8 cellular contexts compared by ENCODE assay signal in the genomic region with DNA sequence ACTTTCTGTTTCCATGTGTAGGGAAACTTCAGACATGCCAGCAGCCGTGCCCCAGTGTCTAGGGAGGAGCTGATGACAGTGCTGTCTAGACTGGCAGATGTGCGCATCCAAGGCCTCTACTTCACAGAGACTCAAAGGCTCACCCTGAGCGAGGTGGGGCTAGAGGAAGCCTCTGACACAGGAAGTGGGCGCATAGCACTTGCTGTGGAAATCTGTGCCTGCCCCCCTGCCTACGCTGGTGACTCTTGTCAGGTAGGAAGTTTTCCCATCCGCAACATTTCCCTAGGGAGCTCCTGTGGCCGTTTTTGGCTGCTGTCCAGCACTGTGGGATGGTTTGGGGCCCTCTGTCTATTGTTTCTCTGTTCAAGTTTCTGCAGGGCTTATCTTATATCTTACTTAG.
DNase-seq lines count a peak whose midpoint lies in the region; TF ChIP-seq lines count a peak whose summit lies in the region.

No MANE protein-coding gene starts in this region.

- H3K36me3 ChIP-seq in effector memory CD4-positive, alpha-beta T cell (ENCODE audit: control insufficient read depth, insufficient read depth, low read length), result no peaks in the 10 kb centered on the region
- peaks cover 0 to 18% (median 0%) of the 10 kb centered on the region in 3 donors for H3K36me3 ChIP-seq in tibial nerve

- no peak for TF ChIP-seq RAD21 in Ishikawa (IDR thresholded peaks at IDR 0.05; ENCODE audit: low read depth)

- no peak overlapping the region for H3K4me3 ChIP-seq in effector memory CD4-positive, alpha-beta T cell (ENCODE audit: insufficient read depth, low read depth, low read length, poor library complexity, severe bottlenecking)
- no peak overlapping the region for H3K4me3 ChIP-seq in tibial nerve

- H3K27me3 ChIP-seq in effector memory CD4-positive, alpha-beta T cell (replicated peaks; ENCODE audit: control insufficient read depth, insufficient read depth, low read length, poor library complexity, severe bottlenecking), result no peaks in the 10 kb centered on the region
- no peaks in the 10 kb centered on the region for H3K27me3 ChIP-seq in tibial nerve

- TF ChIP-seq EP300 in Ishikawa (IDR thresholded peaks at IDR 0.05; ENCODE audit: borderline replicate concordance), result 0 out of 2 replicates have a peak, but pooled peaks have one; percentile 38
- no peak for TF ChIP-seq EP300 in tibial nerve (IDR thresholded peaks at IDR 0.05)

- no peak for TF ChIP-seq POLR2A in tibial nerve (IDR thresholded peaks at IDR 0.05)

- no peaks in the 10 kb centered on the region for H3K9me3 ChIP-seq in effector memory CD4-positive, alpha-beta T cell (ENCODE audit: control insufficient read depth, low read length)
- H3K9me3 ChIP-seq in tibial nerve, result no peaks in the 10 kb centered on the region

- WGBS in tibial nerve, 2 donors, result 64 to 67% methylated on average over 7 of the region's 7 CpGs

- DNase-seq in NCI-H524 (lab: John Stamatoyannopoulos, UW), result peak; percentile 20 to 56
- no peak for DNase-seq in NCI-H524 treated with DMSO at 0.1 percent for 48 hours (lab: John Stamatoyannopoulos, UW)
- DNase-seq in activated CD4-positive, alpha-beta T cell treated with anti-CD3 and anti-CD28 coated beads for 1 hour, result peak; percentile 62
- peak; percentile 58 to 78 (median 73) for DNase-seq in effector memory CD4-positive, alpha-beta T cell
- peak; percentile 45 to 49 for DNase-seq in stimulated activated CD8-positive, alpha-beta memory T cell treated with anti-CD3 and anti-CD28 coated beads, Interleukin-15, amount 100 ng/mL, for 4 hours (ENCODE audit: low read depth in 2 of 2)
- DNase-seq in GF-D8 (lab: John Stamatoyannopoulos, UW), result no peak
- no peak for DNase-seq in tibial nerve (ENCODE audit: low spot score in 2 of 2)

- H3K27ac ChIP-seq in effector memory CD4-positive, alpha-beta T cell (ENCODE audit: insufficient read depth, low read length, poor library complexity, severe bottlenecking), result peak overlapping the region; percentile 49
- H3K27ac ChIP-seq in tibial nerve, result no peak overlapping the region

- TF ChIP-seq CTCF in tibial nerve (IDR thresholded peaks at IDR 0.05), result no peak

- H3K4me1 ChIP-seq in effector memory CD4-positive, alpha-beta T cell (ENCODE audit: control insufficient read depth, insufficient read depth, low read length, poor library complexity, severe bottlenecking), result peaks cover 31% of the 10 kb centered on the region
- peaks cover 0 to 5% (median 2%) of the 10 kb centered on the region in 4 donors for H3K4me1 ChIP-seq in tibial nerve

TF ChIP-seq in Ishikawa, 13 proteins besides CTCF, POLR2A, EP300 and RAD21:
- TF ChIP-seq TAF1 (IDR thresholded peaks at IDR 0.05; ENCODE audit: low read depth) (no peak; the same call in 1 of the 2 replicates), TCF12 (IDR thresholded peaks at IDR 0.05; ENCODE audit: low read depth) (peak; percentile 39; the same call in 1 of the 2 replicates), ZBTB7A (IDR thresholded peaks at IDR 0.05; ENCODE audit: low read depth) (no peak), EGR1 (IDR thresholded peaks at IDR 0.05) (no peak), CEBPB (IDR thresholded peaks at IDR 0.05) (no peak), YY1 (IDR thresholded peaks at IDR 0.05; ENCODE audit: low read depth) (no peak), FOXM1 (IDR thresholded peaks at IDR 0.05; ENCODE audit: borderline replicate concordance, low read depth) (peak; percentile 28; the same call in 1 of the 2 replicates), CREB1 (IDR thresholded peaks at IDR 0.05; ENCODE audit: low read depth) (no peak), USF1 (IDR thresholded peaks at IDR 0.05) (no peak), NFIC (IDR thresholded peaks at IDR 0.05) (peak; percentile 84), TEAD4 (IDR thresholded peaks at IDR 0.05) (peak; percentile 25; the same call in 1 of the 2 replicates)
- TF ChIP-seq, protein P1, sequence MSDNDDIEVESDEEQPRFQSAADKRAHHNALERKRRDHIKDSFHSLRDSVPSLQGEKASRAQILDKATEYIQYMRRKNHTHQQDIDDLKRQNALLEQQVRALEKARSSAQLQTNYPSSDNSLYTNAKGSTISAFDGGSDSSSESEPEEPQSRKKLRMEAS (IDR thresholded peaks at IDR 0.05), result no peak
- TF ChIP-seq, protein P2, sequence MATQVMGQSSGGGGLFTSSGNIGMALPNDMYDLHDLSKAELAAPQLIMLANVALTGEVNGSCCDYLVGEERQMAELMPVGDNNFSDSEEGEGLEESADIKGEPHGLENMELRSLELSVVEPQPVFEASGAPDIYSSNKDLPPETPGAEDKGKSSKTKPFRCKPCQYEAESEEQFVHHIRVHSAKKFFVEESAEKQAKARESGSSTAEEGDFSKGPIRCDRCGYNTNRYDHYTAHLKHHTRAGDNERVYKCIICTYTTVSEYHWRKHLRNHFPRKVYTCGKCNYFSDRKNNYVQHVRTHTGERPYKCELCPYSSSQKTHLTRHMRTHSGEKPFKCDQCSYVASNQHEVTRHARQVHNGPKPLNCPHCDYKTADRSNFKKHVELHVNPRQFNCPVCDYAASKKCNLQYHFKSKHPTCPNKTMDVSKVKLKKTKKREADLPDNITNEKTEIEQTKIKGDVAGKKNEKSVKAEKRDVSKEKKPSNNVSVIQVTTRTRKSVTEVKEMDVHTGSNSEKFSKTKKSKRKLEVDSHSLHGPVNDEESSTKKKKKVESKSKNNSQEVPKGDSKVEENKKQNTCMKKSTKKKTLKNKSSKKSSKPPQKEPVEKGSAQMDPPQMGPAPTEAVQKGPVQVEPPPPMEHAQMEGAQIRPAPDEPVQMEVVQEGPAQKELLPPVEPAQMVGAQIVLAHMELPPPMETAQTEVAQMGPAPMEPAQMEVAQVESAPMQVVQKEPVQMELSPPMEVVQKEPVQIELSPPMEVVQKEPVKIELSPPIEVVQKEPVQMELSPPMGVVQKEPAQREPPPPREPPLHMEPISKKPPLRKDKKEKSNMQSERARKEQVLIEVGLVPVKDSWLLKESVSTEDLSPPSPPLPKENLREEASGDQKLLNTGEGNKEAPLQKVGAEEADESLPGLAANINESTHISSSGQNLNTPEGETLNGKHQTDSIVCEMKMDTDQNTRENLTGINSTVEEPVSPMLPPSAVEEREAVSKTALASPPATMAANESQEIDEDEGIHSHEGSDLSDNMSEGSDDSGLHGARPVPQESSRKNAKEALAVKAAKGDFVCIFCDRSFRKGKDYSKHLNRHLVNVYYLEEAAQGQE (IDR thresholded peaks at IDR 0.05; ENCODE audit: low read depth), result peak; percentile 38; the same call in 1 of the 2 replicates

Comparison
In these comparisons a context has a peak if more than half of its experiments do, and no peak if none do; other contexts are left out.
1. DNase-seq: peak in NCI-H524 (2 of 2), activated CD4-positive, alpha-beta T cell treated with anti-CD3 and anti-CD28 coated beads for 1 hour (single experiment), effector memory CD4-positive, alpha-beta T cell (3 of 3) and stimulated activated CD8-positive, alpha-beta memory T cell treated with anti-CD3 and anti-CD28 coated beads, Interleukin-15, amount 100 ng/mL, for 4 hours (2 of 2); none in NCI-H524 treated with DMSO at 0.1 percent for 48 hours (single experiment), GF-D8 (single experiment) and tibial nerve (0 of 2).